ENCODE assay signal across 9 cellular contexts in genomic region chr17:74960739-74961342, GRCh38. TPM values are rescaled to one million over a fixed set of nuclear protein-coding genes. Genes with fewer than 3 reads are reported as not detected.
DNase-seq lines count a peak whose midpoint lies in the region; ATAC-seq and TF ChIP-seq lines count a peak whose summit lies in the region.
"Had no signal": no experiment of that assay in that cellular context is flagged by ENCODE, and none has a peak within 500 bp of the region (broad histone marks: within the 10 kb centered on the region; RNA-seq: fewer than 3 reads in every experiment).

No MANE protein-coding gene starts in this region.

- no peak overlapping the region for H3K27ac ChIP-seq in foreskin keratinocyte
- H3K27ac ChIP-seq: skin epidermis had no signal

- TF ChIP-seq CTCF in GM12865 (IDR thresholded peaks at IDR 0.05; ENCODE audit: insufficient read depth, low read depth, low read length, missing control alignments) (peak; percentile 87), NB4 (IDR thresholded peaks at IDR 0.05; ENCODE audit: low read depth, low read length) (peak; percentile 83), foreskin keratinocyte (conservative IDR thresholded peaks at IDR 0.05) (peak; percentile 88)

- ATAC-seq in foreskin keratinocyte (peak; percentile 64), HG02885 (IDR thresholded peaks at IDR 0.05; ENCODE audit: poor library complexity, unreplicated experiment) (no peak), GM18511 (IDR thresholded peaks at IDR 0.05; ENCODE audit: unreplicated experiment) (no peak), GM19328 (IDR thresholded peaks at IDR 0.05; ENCODE audit: unreplicated experiment) (no peak)

- H3K4me1 ChIP-seq in foreskin keratinocyte: no peaks in the 10 kb centered on the region

- H3K4me3 ChIP-seq in GM12865 (ENCODE audit: low read depth, low read length) (no peak overlapping the region), NB4 (ENCODE audit: low read depth, low read length) (no peak overlapping the region)
- H3K4me3 ChIP-seq: skin epidermis had no signal

- DNase-seq in GM12865 (ENCODE audit: low read depth) (peak; percentile 86), NB4 (ENCODE audit: low read depth) (peak; percentile 81), foreskin keratinocyte (peak; percentile 47 to 61)
- DNase-seq in activated CD4-positive, alpha-beta T cell treated with anti-CD3 and anti-CD28 coated beads, Interleukin-2, amount 50 U/mL, for 48 hours: peak; percentile 56 to 63
- DNase-seq in stimulated activated CD4-positive, alpha-beta T cell treated with anti-CD3 and anti-CD28 coated beads, TNF-alpha, amount 100 ng/mL, for 24 hours (ENCODE audit: low read depth in 3 of 3): peak in 2 of 3 experiments; percentile 18 to 61

- TF ChIP-seq POLR2A in NB4 (IDR thresholded peaks at IDR 0.05; ENCODE audit: extremely low read depth, insufficient read length): no peak

- H3K27me3 ChIP-seq in foreskin keratinocyte: peaks cover 5% of the 10 kb centered on the region

RNA-seq across cellular contexts. Expression of gene HID1, which starts 11.7 kb away (rescaled TPM):
- 0.07 and 0.10 TPM in 2 replicates for total RNA-seq in foreskin keratinocyte
- 0.15 TPM in 1 of 2 replicates, not detected in the other for polyA plus RNA-seq in foreskin keratinocyte

RNA-seq across cellular contexts. Expression of gene OTOP3, which starts 25.1 kb away (rescaled TPM):
- total RNA-seq in foreskin keratinocyte: not detected in 2 replicates
- not detected in 2 replicates for polyA plus RNA-seq in foreskin keratinocyte

RNA-seq across cellular contexts. Expression of gene CDR2L, which starts 26.6 kb away (rescaled TPM):
- total RNA-seq in foreskin keratinocyte: 9.7 and 10.1 TPM in 2 replicates
- polyA plus RNA-seq in foreskin keratinocyte: 8.2 and 8.6 TPM in 2 replicates

RNA-seq across cellular contexts. Expression of gene OTOP2, which starts 36.8 kb away (rescaled TPM):
- total RNA-seq in foreskin keratinocyte: not detected in 2 replicates
- polyA plus RNA-seq in foreskin keratinocyte: not detected in 2 replicates

RNA-seq across cellular contexts. Expression of gene USH1G, which starts 37.8 kb away (rescaled TPM):
- 0.10 and 0.11 TPM in 2 replicates for total RNA-seq in foreskin keratinocyte
- 0.04 and 0.08 TPM in 2 replicates for polyA plus RNA-seq in foreskin keratinocyte
